In genomic region chr5:128082551-128083032, GRCh38 we compare ENCODE assay signal across 2 cellular contexts.
TF ChIP-seq lines count a peak whose summit lies in the region.

No MANE protein-coding gene starts in this region.

TF ChIP-seq in K562, 482 proteins besides CTCF, POLR2A, EP300 and RAD21 (continued from another document):
- TF ChIP-seq RREB1 (CRISPR knock-in tag; IDR thresholded peaks at IDR 0.05) (peak; percentile 52; the same call in 1 of the 2 replicates), RBBP5 (IDR thresholded peaks at IDR 0.05; ENCODE audit: borderline replicate concordance, insufficient read depth, low read length, poor library complexity, severe bottlenecking) (peak; percentile 65), TBP (optimal IDR thresholded peaks at IDR 0.05; ENCODE audit: low read depth, low read length) (peak; percentile 46), HNRNPL (IDR thresholded peaks at IDR 0.05; ENCODE audit: low read depth, low read length) (0 out of 2 replicates have a peak, but pooled peaks have one; percentile 16), ZFX (CRISPR knock-in tag; IDR thresholded peaks at IDR 0.05) (0 out of 2 replicates have a peak, but pooled peaks have one; percentile 93)

TF ChIP-seq in HepG2, 621 proteins besides CTCF, POLR2A, EP300 and RAD21 (continued from another document and continues in another):
- TF ChIP-seq KAT2B (IDR thresholded peaks at IDR 0.05; ENCODE audit: borderline replicate concordance, low read depth, low read length) (no peak), ATF2 (CRISPR knock-in tag; IDR thresholded peaks at IDR 0.05) (no peak), ZBTB7A (CRISPR knock-in tag; IDR thresholded peaks at IDR 0.05) (no peak), KDM3A (CRISPR knock-in tag; IDR thresholded peaks at IDR 0.05; ENCODE audit: low read depth) (no peak), SAFB2 (CRISPR knock-in tag; IDR thresholded peaks at IDR 0.05; ENCODE audit: borderline replicate concordance, low read depth) (peak; percentile 48; the same call in 1 of the 2 replicates), GABPA (IDR thresholded peaks at IDR 0.05; ENCODE audit: low read depth, low read length) (peak; percentile 67), GABPA (CRISPR knock-in tag; IDR thresholded peaks at IDR 0.05; ENCODE audit: low read depth) (no peak), GFI1 (CRISPR knock-in tag; IDR thresholded peaks at IDR 0.05; ENCODE audit: borderline replicate concordance) (0 out of 2 replicates have a peak, but pooled peaks have one; percentile 48), RBM22 (optimal IDR thresholded peaks at IDR 0.05; ENCODE audit: low read length) (no peak), TGIF2 (CRISPR knock-in tag; IDR thresholded peaks at IDR 0.05) (no peak), ZBTB34 (CRISPR knock-in tag; IDR thresholded peaks at IDR 0.05) (no peak), ZNF879 (CRISPR knock-in tag; IDR thresholded peaks at IDR 0.05) (no peak), CC2D1A (CRISPR knock-in tag; IDR thresholded peaks at IDR 0.05) (no peak), ZSCAN31 (CRISPR knock-in tag; IDR thresholded peaks at IDR 0.05; ENCODE audit: low read depth) (no peak), ZNF224 (CRISPR knock-in tag; IDR thresholded peaks at IDR 0.05) (no peak), MXI1 (IDR thresholded peaks at IDR 0.05; ENCODE audit: borderline replicate concordance, low read depth, low read length) (no peak), IRF9 (CRISPR knock-in tag; IDR thresholded peaks at IDR 0.05; ENCODE audit: borderline replicate concordance) (no peak), ZFP36L2 (CRISPR knock-in tag; IDR thresholded peaks at IDR 0.05) (no peak), ZNF543 (CRISPR knock-in tag; IDR thresholded peaks at IDR 0.05) (peak; percentile 58; the same call in 1 of the 2 replicates), CENPBD1 (CRISPR knock-in tag; IDR thresholded peaks at IDR 0.05; ENCODE audit: borderline replicate concordance, low read depth) (no peak), NFKBIZ (CRISPR knock-in tag; IDR thresholded peaks at IDR 0.05) (no peak), ZFAT (CRISPR knock-in tag; conservative IDR thresholded peaks at IDR 0.05) (no peak), SNAPC2 (CRISPR knock-in tag; IDR thresholded peaks at IDR 0.05) (0 out of 2 replicates have a peak, but pooled peaks have one; percentile 12), CREBL2 (CRISPR knock-in tag; IDR thresholded peaks at IDR 0.05; ENCODE audit: borderline replicate concordance) (no peak), ISX (CRISPR knock-in tag; conservative IDR thresholded peaks at IDR 0.05) (no peak), HNF1B (CRISPR knock-in tag; IDR thresholded peaks at IDR 0.05) (no peak), NAIF1 (CRISPR knock-in tag; IDR thresholded peaks at IDR 0.05; ENCODE audit: borderline replicate concordance) (no peak), CBX5 (CRISPR knock-in tag; IDR thresholded peaks at IDR 0.05; ENCODE audit: borderline replicate concordance) (no peak), ZNF333 (CRISPR knock-in tag; IDR thresholded peaks at IDR 0.05; ENCODE audit: borderline replicate concordance) (no peak), DPF2 (CRISPR knock-in tag; IDR thresholded peaks at IDR 0.05; ENCODE audit: borderline replicate concordance, low read depth) (no peak), ZNF775 (CRISPR knock-in tag; IDR thresholded peaks at IDR 0.05; ENCODE audit: borderline replicate concordance) (no peak), ZNF326 (CRISPR knock-in tag; IDR thresholded peaks at IDR 0.05; ENCODE audit: borderline replicate concordance) (no peak), RBFOX2 (IDR thresholded peaks at IDR 0.05; ENCODE audit: low read depth, low read length) (no peak), ZNF263 (CRISPR knock-in tag; IDR thresholded peaks at IDR 0.05) (peak; percentile 23; the same call in 1 of the 2 replicates), ERF (CRISPR knock-in tag; IDR thresholded peaks at IDR 0.05) (no peak), ZSCAN30 (CRISPR knock-in tag; IDR thresholded peaks at IDR 0.05) (0 out of 2 replicates have a peak, but pooled peaks have one; percentile 50)
- TF ChIP-seq, protein P1, sequence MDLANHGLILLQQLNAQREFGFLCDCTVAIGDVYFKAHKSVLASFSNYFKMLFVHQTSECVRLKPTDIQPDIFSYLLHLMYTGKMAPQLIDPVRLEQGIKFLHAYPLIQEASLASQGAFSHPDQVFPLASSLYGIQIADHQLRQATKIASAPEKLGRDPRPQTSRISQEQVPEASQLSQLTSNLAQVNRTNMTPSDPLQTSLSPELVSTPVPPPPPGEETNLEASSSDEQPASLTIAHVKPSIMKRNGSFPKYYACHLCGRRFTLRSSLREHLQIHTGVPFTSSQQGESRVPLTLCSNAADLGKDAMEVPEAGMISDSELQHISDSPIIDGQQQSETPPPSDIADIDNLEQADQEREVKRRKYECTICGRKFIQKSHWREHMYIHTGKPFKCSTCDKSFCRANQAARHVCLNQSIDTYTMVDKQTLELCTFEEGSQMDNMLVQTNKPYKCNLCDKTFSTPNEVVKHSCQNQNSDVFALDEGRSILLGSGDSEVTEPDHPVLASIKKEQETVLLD (CRISPR knock-in tag; IDR thresholded peaks at IDR 0.05; ENCODE audit: low read depth) = 0 out of 2 replicates have a peak, but pooled peaks have one; percentile 9
- TF ChIP-seq, protein P2, sequence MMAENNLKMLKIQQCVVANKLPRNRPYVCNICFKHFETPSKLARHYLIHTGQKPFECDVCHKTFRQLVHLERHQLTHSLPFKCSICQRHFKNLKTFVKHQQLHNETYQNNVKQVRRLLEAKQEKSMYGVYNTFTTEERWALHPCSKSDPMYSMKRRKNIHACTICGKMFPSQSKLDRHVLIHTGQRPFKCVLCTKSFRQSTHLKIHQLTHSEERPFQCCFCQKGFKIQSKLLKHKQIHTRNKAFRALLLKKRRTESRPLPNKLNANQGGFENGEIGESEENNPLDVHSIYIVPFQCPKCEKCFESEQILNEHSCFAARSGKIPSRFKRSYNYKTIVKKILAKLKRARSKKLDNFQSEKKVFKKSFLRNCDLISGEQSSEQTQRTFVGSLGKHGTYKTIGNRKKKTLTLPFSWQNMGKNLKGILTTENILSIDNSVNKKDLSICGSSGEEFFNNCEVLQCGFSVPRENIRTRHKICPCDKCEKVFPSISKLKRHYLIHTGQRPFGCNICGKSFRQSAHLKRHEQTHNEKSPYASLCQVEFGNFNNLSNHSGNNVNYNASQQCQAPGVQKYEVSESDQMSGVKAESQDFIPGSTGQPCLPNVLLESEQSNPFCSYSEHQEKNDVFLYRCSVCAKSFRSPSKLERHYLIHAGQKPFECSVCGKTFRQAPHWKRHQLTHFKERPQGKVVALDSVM (CRISPR knock-in tag; IDR thresholded peaks at IDR 0.05) = 0 out of 2 replicates have a peak, but pooled peaks have one; percentile 11
- TF ChIP-seq, protein P3, sequence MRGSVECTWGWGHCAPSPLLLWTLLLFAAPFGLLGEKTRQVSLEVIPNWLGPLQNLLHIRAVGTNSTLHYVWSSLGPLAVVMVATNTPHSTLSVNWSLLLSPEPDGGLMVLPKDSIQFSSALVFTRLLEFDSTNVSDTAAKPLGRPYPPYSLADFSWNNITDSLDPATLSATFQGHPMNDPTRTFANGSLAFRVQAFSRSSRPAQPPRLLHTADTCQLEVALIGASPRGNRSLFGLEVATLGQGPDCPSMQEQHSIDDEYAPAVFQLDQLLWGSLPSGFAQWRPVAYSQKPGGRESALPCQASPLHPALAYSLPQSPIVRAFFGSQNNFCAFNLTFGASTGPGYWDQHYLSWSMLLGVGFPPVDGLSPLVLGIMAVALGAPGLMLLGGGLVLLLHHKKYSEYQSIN (CRISPR knock-in tag; IDR thresholded peaks at IDR 0.05; ENCODE audit: borderline replicate concordance) = no peak
- TF ChIP-seq, protein P4, sequence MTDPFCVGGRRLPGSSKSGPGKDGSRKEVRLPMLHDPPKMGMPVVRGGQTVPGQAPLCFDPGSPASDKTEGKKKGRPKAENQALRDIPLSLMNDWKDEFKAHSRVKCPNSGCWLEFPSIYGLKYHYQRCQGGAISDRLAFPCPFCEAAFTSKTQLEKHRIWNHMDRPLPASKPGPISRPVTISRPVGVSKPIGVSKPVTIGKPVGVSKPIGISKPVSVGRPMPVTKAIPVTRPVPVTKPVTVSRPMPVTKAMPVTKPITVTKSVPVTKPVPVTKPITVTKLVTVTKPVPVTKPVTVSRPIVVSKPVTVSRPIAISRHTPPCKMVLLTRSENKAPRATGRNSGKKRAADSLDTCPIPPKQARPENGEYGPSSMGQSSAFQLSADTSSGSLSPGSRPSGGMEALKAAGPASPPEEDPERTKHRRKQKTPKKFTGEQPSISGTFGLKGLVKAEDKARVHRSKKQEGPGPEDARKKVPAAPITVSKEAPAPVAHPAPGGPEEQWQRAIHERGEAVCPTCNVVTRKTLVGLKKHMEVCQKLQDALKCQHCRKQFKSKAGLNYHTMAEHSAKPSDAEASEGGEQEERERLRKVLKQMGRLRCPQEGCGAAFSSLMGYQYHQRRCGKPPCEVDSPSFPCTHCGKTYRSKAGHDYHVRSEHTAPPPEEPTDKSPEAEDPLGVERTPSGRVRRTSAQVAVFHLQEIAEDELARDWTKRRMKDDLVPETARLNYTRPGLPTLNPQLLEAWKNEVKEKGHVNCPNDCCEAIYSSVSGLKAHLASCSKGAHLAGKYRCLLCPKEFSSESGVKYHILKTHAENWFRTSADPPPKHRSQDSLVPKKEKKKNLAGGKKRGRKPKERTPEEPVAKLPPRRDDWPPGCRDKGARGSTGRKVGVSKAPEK (CRISPR knock-in tag; IDR thresholded peaks at IDR 0.05; ENCODE audit: borderline replicate concordance) = no peak
- TF ChIP-seq, protein P5, sequence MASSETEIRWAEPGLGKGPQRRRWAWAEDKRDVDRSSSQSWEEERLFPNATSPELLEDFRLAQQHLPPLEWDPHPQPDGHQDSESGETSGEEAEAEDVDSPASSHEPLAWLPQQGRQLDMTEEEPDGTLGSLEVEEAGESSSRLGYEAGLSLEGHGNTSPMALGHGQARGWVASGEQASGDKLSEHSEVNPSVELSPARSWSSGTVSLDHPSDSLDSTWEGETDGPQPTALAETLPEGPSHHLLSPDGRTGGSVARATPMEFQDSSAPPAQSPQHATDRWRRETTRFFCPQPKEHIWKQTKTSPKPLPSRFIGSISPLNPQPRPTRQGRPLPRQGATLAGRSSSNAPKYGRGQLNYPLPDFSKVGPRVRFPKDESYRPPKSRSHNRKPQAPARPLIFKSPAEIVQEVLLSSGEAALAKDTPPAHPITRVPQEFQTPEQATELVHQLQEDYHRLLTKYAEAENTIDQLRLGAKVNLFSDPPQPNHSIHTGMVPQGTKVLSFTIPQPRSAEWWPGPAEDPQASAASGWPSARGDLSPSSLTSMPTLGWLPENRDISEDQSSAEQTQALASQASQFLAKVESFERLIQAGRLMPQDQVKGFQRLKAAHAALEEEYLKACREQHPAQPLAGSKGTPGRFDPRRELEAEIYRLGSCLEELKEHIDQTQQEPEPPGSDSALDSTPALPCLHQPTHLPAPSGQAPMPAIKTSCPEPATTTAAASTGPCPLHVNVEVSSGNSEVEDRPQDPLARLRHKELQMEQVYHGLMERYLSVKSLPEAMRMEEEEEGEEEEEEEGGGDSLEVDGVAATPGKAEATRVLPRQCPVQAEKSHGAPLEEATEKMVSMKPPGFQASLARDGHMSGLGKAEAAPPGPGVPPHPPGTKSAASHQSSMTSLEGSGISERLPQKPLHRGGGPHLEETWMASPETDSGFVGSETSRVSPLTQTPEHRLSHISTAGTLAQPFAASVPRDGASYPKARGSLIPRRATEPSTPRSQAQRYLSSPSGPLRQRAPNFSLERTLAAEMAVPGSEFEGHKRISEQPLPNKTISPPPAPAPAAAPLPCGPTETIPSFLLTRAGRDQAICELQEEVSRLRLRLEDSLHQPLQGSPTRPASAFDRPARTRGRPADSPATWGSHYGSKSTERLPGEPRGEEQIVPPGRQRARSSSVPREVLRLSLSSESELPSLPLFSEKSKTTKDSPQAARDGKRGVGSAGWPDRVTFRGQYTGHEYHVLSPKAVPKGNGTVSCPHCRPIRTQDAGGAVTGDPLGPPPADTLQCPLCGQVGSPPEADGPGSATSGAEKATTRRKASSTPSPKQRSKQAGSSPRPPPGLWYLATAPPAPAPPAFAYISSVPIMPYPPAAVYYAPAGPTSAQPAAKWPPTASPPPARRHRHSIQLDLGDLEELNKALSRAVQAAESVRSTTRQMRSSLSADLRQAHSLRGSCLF (CRISPR knock-in tag; IDR thresholded peaks at IDR 0.05; ENCODE audit: borderline replicate concordance) = no peak
